In genomic region chr7:93249749-93250148, GRCh38 we compare ENCODE assay signal across 23 cellular contexts. TPM values are rescaled to one million over a fixed set of nuclear protein-coding genes. Genes with fewer than 3 reads are reported as not detected.
DNase-seq lines count a peak whose midpoint lies in the region; TF ChIP-seq lines count a peak whose summit lies in the region.
"Had no signal": no experiment of that assay in that cellular context is flagged by ENCODE, and none has a peak within 500 bp of the region (broad histone marks: within the 10 kb centered on the region; RNA-seq: fewer than 3 reads in every experiment).

No MANE protein-coding gene starts in this region.

- TF ChIP-seq CTCF in cardiac fibroblast (IDR thresholded peaks at IDR 0.05; ENCODE audit: low read depth, low read length) = no peak

- no peak overlapping the region for H3K4me3 ChIP-seq in cardiac fibroblast (replicated peaks in 1 of 2; ENCODE audit: low read depth in 2 of 2, low read length in 2 of 2)
- H3K4me3 ChIP-seq: colonic mucosa, SJSA1, tibial nerve had no signal

- peak; percentile 13 for DNase-seq in A172 (ENCODE audit: low spot score)
- peak; percentile 7 for DNase-seq in HuH-7 (ENCODE audit: low spot score)
- peak; percentile 44 to 60 for DNase-seq in cardiac fibroblast (ENCODE audit: low read depth in 2 of 2)
- peak; percentile 74 for DNase-seq in islet precursor cell
- DNase-seq in HUDEP-2 (lab: John Stamatoyannopoulos, UW; ENCODE audit: unreplicated experiment in 76 of 76) = no peak
- no peak for DNase-seq in Ammon's horn (ENCODE audit: low spot score)
- no peak for DNase-seq in T1000 (lab: John Stamatoyannopoulos, UW)
- DNase-seq in posterior cingulate gyrus = no peak
- DNase-seq: activated CD4-positive, alpha-beta T cell treated with anti-CD3 and anti-CD28 coated beads for 1 hour; activated CD8-positive, alpha-beta memory T cell treated with anti-CD3 and anti-CD28 coated beads, Interleukin-2, amount 10 ng/mL, durations not matched to agents 7 days and 5 days; amygdala; CD4-positive, alpha-beta memory T cell; colonic mucosa; DND-41; kidney; midbrain; NCI-H2081 treated with DMSO at 0.1 percent for 48 hours; NCI-H524 treated with DMSO at 0.1 percent for 48 hours; stimulated activated CD4-positive, alpha-beta T cell treated with anti-CD3 and anti-CD28 coated beads, Interleukin-15, amount 100 ng/mL, for 24 hours; stimulated activated naive B cell treated with anti-CD40 and anti-IgM and Interleukin-4, amounts not matched to agents 10 μg/mL and 1 μg/mL and 100 μg/mL, for 72 hours had no signal

- intact Hi-C loops in posterior cingulate gyrus (cut with DNase I) = no loop called here

RNA-seq across cellular contexts. Expression of gene VPS50, which starts 17.6 kb away (rescaled TPM):
- 54.3 and 56.0 TPM in 2 replicates for total RNA-seq in A172 (2014; rRNA removed; shearing (Covaris generic))

RNA-seq across cellular contexts. Expression of gene HEPACAM2, which starts 23.5 kb away (rescaled TPM):
- total RNA-seq in A172 (2014; rRNA removed; shearing (Covaris generic)) = not detected in 2 replicates
- total RNA-seq: activated CD8-positive, alpha-beta memory T cell treated with anti-CD3 and anti-CD28 coated beads, Interleukin-2, amount 10 ng/mL, durations not matched to agents 7 days and 5 days; OCI-LY7; SJSA1; tibial nerve had no signal

Comparison
In these comparisons a context has a peak if more than half of its experiments do, and no peak if none do; other contexts are left out.
1. DNase-seq: peak in A172 (single experiment), HuH-7 (single experiment), cardiac fibroblast (2 of 2) and islet precursor cell (single experiment); none in HUDEP-2 (0 of 76), Ammon's horn (single experiment), T1000 (single experiment) and posterior cingulate gyrus (0 of 10).